20 cellular contexts compared by ENCODE assay signal in genomic region chr22:43008921-43009320, GRCh38. TPM values are rescaled to one million over a fixed set of nuclear protein-coding genes. Genes with fewer than 3 reads are reported as not detected.
DNase-seq lines count a peak whose midpoint lies in the region; ATAC-seq and TF ChIP-seq lines count a peak whose summit lies in the region.
"Had no signal": no experiment of that assay in that cellular context is flagged by ENCODE, and none has a peak within 500 bp of the region (broad histone marks: within the 10 kb centered on the region; RNA-seq: fewer than 3 reads in every experiment).

No MANE protein-coding gene starts in this region.

- peaks cover 16% of the 10 kb centered on the region for H3F3A ChIP-seq in smooth muscle cell (ENCODE audit: low read depth)

- BruUV-seq in Caco-2 (replicated peaks; lab: Mats Ljungman, UMichigan): no TSS peak

- peaks cover 80% of the 10 kb centered on the region for H3K4me1 ChIP-seq in Caco-2
- peaks cover 35 to 77% of the 10 kb centered on the region in 2 donors for H3K4me1 ChIP-seq in left lung
- H3K4me1 ChIP-seq in smooth muscle cell (ENCODE audit: low read depth): peaks cover 17% of the 10 kb centered on the region

- CTCF ChIA-PET in Caco-2 (lab: Charles Lee): interaction anchor here (1.8 kb wide), 1 partner anchor 15 kb away, joined by 7 read pairs; no protein-coding TSS in a partner anchor

- DNase-seq in Caco-2 (no peak), T-helper 17 cell (no peak), left lung (no peak), smooth muscle cell (lab: John Stamatoyannopoulos, UW; ENCODE audit: unreplicated experiment) (no peak), NCI-H748 (lab: John Stamatoyannopoulos, UW; ENCODE audit: unreplicated experiment) (no peak), NCI-H1092 treated with DMSO at 0.1 percent for 48 hours (lab: John Stamatoyannopoulos, UW) (no peak), NCI-H524 treated with DMSO at 0.1 percent for 48 hours (lab: John Stamatoyannopoulos, UW) (no peak), NCI-H2171 treated with DMSO at 0.1 percent for 48 hours (lab: John Stamatoyannopoulos, UW) (no peak)
- DNase-seq: activated B cell treated with CpG ODN at 0.5 μM for 24 hours; activated CD4-positive, alpha-beta memory T cell treated with anti-CD3 and anti-CD28 coated beads for 36 hours; activated naive CD4-positive, alpha-beta T cell treated with anti-CD3 and anti-CD28 coated beads, Interleukin-2, amount 50 U/mL, for 16 hours; activated T-cell treated with anti-CD3 and anti-CD28 coated beads, Interleukin-2, amount 50 U/mL, for 24 hours; foreskin keratinocyte; Karpas-422; NCI-H1417; NCI-H69; OCI-M1 had no signal

- peak overlapping the region; percentile 42 to 63 for H3K27ac ChIP-seq in left lung
- H3K27ac ChIP-seq in smooth muscle cell (ENCODE audit: low read depth): peak overlapping the region; percentile 82
- H3K27ac ChIP-seq: foreskin keratinocyte, neural progenitor cell had no signal

- H3K27ac Mint-ChIP-seq in Caco-2 (ENCODE audit: unreplicated experiment) (peak overlapping the region; percentile 50), T-helper 17 cell (peak overlapping the region; percentile 8)
- H3K27ac Mint-ChIP-seq: activated B cell treated with CpG ODN at 0.5 μM for 24 hours; activated CD4-positive, alpha-beta memory T cell treated with anti-CD3 and anti-CD28 coated beads for 36 hours; activated T-cell treated with anti-CD3 and anti-CD28 coated beads, Interleukin-2, amount 50 U/mL, for 24 hours; dendritic cell treated with granulocyte-macrophage colony-stimulating factor and Interleukin-4, amounts not matched to agents 40 ng/mL and 50 ng/mL, for 4 days; neural progenitor cell; T-helper 2 cell treated with Interferon-gamma antibody and Interleukin-4, amounts not matched to agents 5 μg/mL and 100 μg/mL, for 36 hours had no signal

- no peaks in the 10 kb centered on the region for H3K9me3 Mint-ChIP-seq in Caco-2 (ENCODE audit: unreplicated experiment)
- H3K9me3 Mint-ChIP-seq: activated B cell treated with CpG ODN at 0.5 μM for 24 hours; activated CD4-positive, alpha-beta memory T cell treated with anti-CD3 and anti-CD28 coated beads for 36 hours; activated T-cell treated with anti-CD3 and anti-CD28 coated beads, Interleukin-2, amount 50 U/mL, for 24 hours; dendritic cell treated with granulocyte-macrophage colony-stimulating factor and Interleukin-4, amounts not matched to agents 40 ng/mL and 50 ng/mL, for 4 days; neural progenitor cell; T-helper 2 cell treated with Interferon-gamma antibody and Interleukin-4, amounts not matched to agents 5 μg/mL and 100 μg/mL, for 36 hours had no signal

- H3K9me3 ChIP-seq in Caco-2 (no peaks in the 10 kb centered on the region), T-helper 17 cell (ENCODE audit: control insufficient read depth, low read length, poor library complexity, severe bottlenecking) (no peaks in the 10 kb centered on the region), left lung (no peaks in the 10 kb centered on the region), smooth muscle cell (replicated peaks; ENCODE audit: low read depth) (no peaks in the 10 kb centered on the region)

- no peaks in the 10 kb centered on the region for H3K27me3 Mint-ChIP-seq in Caco-2 (ENCODE audit: insufficient read depth, unreplicated experiment)
- H3K27me3 Mint-ChIP-seq in T-helper 17 cell: no peaks in the 10 kb centered on the region
- H3K27me3 Mint-ChIP-seq: activated B cell treated with CpG ODN at 0.5 μM for 24 hours; activated CD4-positive, alpha-beta memory T cell treated with anti-CD3 and anti-CD28 coated beads for 36 hours; activated T-cell treated with anti-CD3 and anti-CD28 coated beads, Interleukin-2, amount 50 U/mL, for 24 hours; dendritic cell treated with granulocyte-macrophage colony-stimulating factor and Interleukin-4, amounts not matched to agents 40 ng/mL and 50 ng/mL, for 4 days had no signal

- no peak overlapping the region for H3K9ac ChIP-seq in smooth muscle cell (ENCODE audit: low read depth)
- H3K9ac ChIP-seq: neural progenitor cell had no signal

- H3K4me3 Mint-ChIP-seq in Caco-2 (ENCODE audit: unreplicated experiment) (no peak overlapping the region), T-helper 17 cell (no peak overlapping the region)
- H3K4me3 Mint-ChIP-seq: activated B cell treated with CpG ODN at 0.5 μM for 24 hours; activated CD4-positive, alpha-beta memory T cell treated with anti-CD3 and anti-CD28 coated beads for 36 hours; activated T-cell treated with anti-CD3 and anti-CD28 coated beads, Interleukin-2, amount 50 U/mL, for 24 hours; dendritic cell treated with granulocyte-macrophage colony-stimulating factor and Interleukin-4, amounts not matched to agents 40 ng/mL and 50 ng/mL, for 4 days; neural progenitor cell; T-helper 2 cell treated with Interferon-gamma antibody and Interleukin-4, amounts not matched to agents 5 μg/mL and 100 μg/mL, for 36 hours had no signal

- peaks cover 99% of the 10 kb centered on the region for H3K79me2 ChIP-seq in smooth muscle cell (ENCODE audit: low read depth)

- no peak overlapping the region for H3K4me2 ChIP-seq in smooth muscle cell
- H3K4me2 ChIP-seq: neural progenitor cell had no signal

- ATAC-seq in T-helper 17 cell (no peak), left lung (no peak)
- ATAC-seq: foreskin keratinocyte had no signal

- H3K36me3 Mint-ChIP-seq in Caco-2 (ENCODE audit: insufficient read depth, unreplicated experiment) (peaks cover 42% of the 10 kb centered on the region), T-helper 17 cell (ENCODE audit: low read depth) (no peaks in the 10 kb centered on the region)
- H3K36me3 Mint-ChIP-seq: activated CD4-positive, alpha-beta memory T cell treated with anti-CD3 and anti-CD28 coated beads for 36 hours; neural progenitor cell had no signal

- H3K36me3 ChIP-seq in Caco-2 (ENCODE audit: control insufficient read depth, insufficient read depth, low read length): no peaks in the 10 kb centered on the region; the same call in 1 of the 2 replicates
- no peaks in the 10 kb centered on the region for H3K36me3 ChIP-seq in left lung
- H3K36me3 ChIP-seq in smooth muscle cell (ENCODE audit: low read depth): no peaks in the 10 kb centered on the region
- H3K36me3 ChIP-seq: neural progenitor cell had no signal

- intact Hi-C loops in Caco-2 (cut with micrococcal nuclease; ENCODE audit: unreplicated experiment) (no loop called here), left lung (cut with DNase I) (no loop called here)

- H3K4me3 ChIP-seq in Caco-2 (ENCODE audit: low read depth, low read length): no peak overlapping the region
- H3K4me3 ChIP-seq in left lung: no peak overlapping the region
- no peak overlapping the region for H3K4me3 ChIP-seq in smooth muscle cell
- H3K4me3 ChIP-seq: neural progenitor cell had no signal

- H3K4me1 Mint-ChIP-seq in Caco-2 (ENCODE audit: low read depth, unreplicated experiment) (peaks cover 31% of the 10 kb centered on the region), T-helper 17 cell (peaks cover 46% of the 10 kb centered on the region)

- H3K27me3 ChIP-seq in Caco-2 (replicated peaks; ENCODE audit: control insufficient read depth, insufficient read depth, low read length) (no peaks in the 10 kb centered on the region), left lung (no peaks in the 10 kb centered on the region), smooth muscle cell (ENCODE audit: low read depth) (no peaks in the 10 kb centered on the region)
- H3K27me3 ChIP-seq: foreskin keratinocyte, neural progenitor cell had no signal

- TF ChIP-seq CTCF in Caco-2 (IDR thresholded peaks at IDR 0.05; ENCODE audit: insufficient read depth in 1 of 2, low read depth in 1 of 2, low read length in 1 of 2, severe bottlenecking in 1 of 2, unreplicated experiment in 1 of 2) (no peak), left lung (IDR thresholded peaks at IDR 0.05) (no peak), smooth muscle cell (IDR thresholded peaks at IDR 0.05; ENCODE audit: borderline replicate concordance, insufficient read depth, poor library complexity, severe bottlenecking) (no peak)

- 70% methylated on average over 4 of the region's 4 CpGs for WGBS in smooth muscle cell (ENCODE audit: low lambda C conversion rate)

- H4K20me1 ChIP-seq in smooth muscle cell (ENCODE audit: low read depth): peaks cover 95% of the 10 kb centered on the region

- POLR2A ChIA-PET in Caco-2 (lab: Charles Lee): interaction anchor here (2.8 kb wide), 1 partner anchor 15 kb away, joined by 38 read pairs; no protein-coding TSS in a partner anchor

- H2AFZ ChIP-seq in smooth muscle cell (ENCODE audit: low read depth): no peak overlapping the region
- H2AFZ ChIP-seq: neural progenitor cell had no signal

RNA-seq across cellular contexts. Expression of gene PACSIN2, which starts 6.0 kb away (rescaled TPM):
- total RNA-seq in Caco-2 (2022): 122 and 126 TPM in 2 replicates
- total RNA-seq in T-helper 17 cell: 10 to 100 TPM; 36.8 to 61.3 TPM
- 100 to 1,000 TPM; 119 to 149 TPM for total RNA-seq in left lung
- 26.3 and 34.7 TPM in 2 replicates for total RNA-seq in smooth muscle cell
- polyA plus RNA-seq in smooth muscle cell: 41.1 and 53.9 TPM in 2 replicates
